Comparison of ENCODE assay signal across 22 cellular contexts in genomic region chr12:60724984-60725383, GRCh38.
DNase-seq lines count a peak whose midpoint lies in the region; ATAC-seq, FAIRE-seq and TF ChIP-seq lines count a peak whose summit lies in the region.
"Had no signal": no experiment of that assay in that cellular context is flagged by ENCODE, and none has a peak within 500 bp of the region (broad histone marks: within the 10 kb centered on the region; RNA-seq: fewer than 3 reads in every experiment).

No MANE protein-coding gene starts in this region.

- H3K27me3 ChIP-seq in MM.1S (replicated peaks; ENCODE audit: insufficient read depth, low read length) (no peaks in the 10 kb centered on the region), OCI-LY3 (ENCODE audit: low read depth, low read length) (no peaks in the 10 kb centered on the region), GM12878 (replicated peaks in 1 of 2; ENCODE audit: control insufficient read depth in 2 of 2, insufficient read depth in 2 of 2, low read length in 1 of 2) (no peaks in the 10 kb centered on the region)
- H3K27me3 ChIP-seq: BLaER1 treated with 17β-estradiol and CSF1 and Interleukin-3, amounts not matched to agents 10 nM and 100 nM had no signal

- H3K4me3 ChIP-seq in GM12865 (ENCODE audit: low read depth, low read length) (no peak overlapping the region), MM.1S (ENCODE audit: low read length) (no peak overlapping the region), OCI-LY3 (ENCODE audit: low read length) (no peak overlapping the region; the same call in 1 of the 2 replicates), GM12878 (no peak overlapping the region)
- H3K4me3 ChIP-seq: A549; BLaER1 treated with 17β-estradiol and CSF1 and Interleukin-3, amounts not matched to agents 10 nM and 100 nM had no signal

- RAD21 ChIA-PET in GM12878 (lab: Charles Lee; ENCODE audit: unreplicated experiment) = no interaction called here

- H3K36me3 ChIP-seq in MM.1S (replicated peaks; ENCODE audit: insufficient read depth, low read length) (no peaks in the 10 kb centered on the region), OCI-LY3 (replicated peaks; ENCODE audit: low read depth, low read length) (no peaks in the 10 kb centered on the region), GM12878 (ENCODE audit: control insufficient read depth in 2 of 2, insufficient read depth in 2 of 2, low read length in 1 of 2) (no peaks in the 10 kb centered on the region)
- H3K36me3 ChIP-seq: BLaER1 treated with 17β-estradiol and CSF1 and Interleukin-3, amounts not matched to agents 10 nM and 100 nM had no signal

- intact Hi-C loops in GM12878 (cut with micrococcal nuclease; ENCODE audit: unreplicated experiment) = no loop called here

- H3K9ac ChIP-seq in MM.1S (ENCODE audit: low read length) (no peak overlapping the region), OCI-LY3 (ENCODE audit: low read length) (no peak overlapping the region), GM12878 (ENCODE audit: control insufficient read depth, insufficient read depth, low read length) (no peak overlapping the region)
- H3K9ac ChIP-seq: BLaER1 treated with 17β-estradiol and CSF1 and Interleukin-3, amounts not matched to agents 10 nM and 100 nM had no signal

- no peaks in the 10 kb centered on the region for H4K20me1 ChIP-seq in MM.1S (ENCODE audit: insufficient read depth, low read length)
- H4K20me1 ChIP-seq in OCI-LY3 (ENCODE audit: insufficient read depth, low read length) = no peaks in the 10 kb centered on the region
- H4K20me1 ChIP-seq in GM12878 (ENCODE audit: control insufficient read depth, insufficient read depth) = no peaks in the 10 kb centered on the region
- H4K20me1 ChIP-seq: BLaER1 treated with 17β-estradiol and CSF1 and Interleukin-3, amounts not matched to agents 10 nM and 100 nM had no signal

- no TSS peak for BruUV-seq in GM12878 (replicated peaks; lab: Mats Ljungman, UMichigan)

- no peak for FAIRE-seq in GM12878 (lab: Jason Lieb, UNC)
- FAIRE-seq: A549, D721Med, GM12892, GM18507 had no signal

- CTCF ChIA-PET in GM12878 (lab: Yijun Ruan, JAX) = no interaction called here

- in situ Hi-C loops in GM12878 (cut with MboI) = no loop called here

- no peak overlapping the region for H2AFZ ChIP-seq in MM.1S (ENCODE audit: low read length)
- H2AFZ ChIP-seq in OCI-LY3 (ENCODE audit: low read depth, low read length) = no peak overlapping the region
- H2AFZ ChIP-seq in GM12878 (ENCODE audit: control insufficient read depth, low read depth, low read length) = no peak overlapping the region

- no peak for TF ChIP-seq EP300 in GM12878 (IDR thresholded peaks at IDR 0.05; ENCODE audit: borderline replicate concordance in 1 of 2, control insufficient read depth in 1 of 2, low read depth in 2 of 2, low read length in 2 of 2)

- POLR2A ChIA-PET in GM12878 (lab: Charles Lee) = no interaction called here

- TF ChIP-seq POLR2A in GM12878 (IDR thresholded peaks at IDR 0.05; ENCODE audit: low read depth, low read length) = no peak

- peak; percentile 0 for DNase-seq in GM12865 (ENCODE audit: low read depth)
- peak; percentile 31 for DNase-seq in MM.1S
- DNase-seq in GM12878 (ENCODE audit: low read depth, low spot score) = no peak
- DNase-seq in SHP77 (lab: John Stamatoyannopoulos, UW) = no peak
- no peak for DNase-seq in kidney tubule cell (ENCODE audit: low spot score)
- DNase-seq in activated CD8-positive, alpha-beta memory T cell treated with anti-CD3 and anti-CD28 coated beads, Interleukin-2, amount 50 U/mL, for 4 hours = no peak
- DNase-seq: AML-193; Caco-2; Calu3; CD4-positive, alpha-beta T cell; CD8-positive, alpha-beta T cell; DND-41; EL; GDM1 had no signal

- no peak for TF ChIP-seq RAD21 in GM12878 (IDR thresholded peaks at IDR 0.05; ENCODE audit: insufficient read depth, low read depth, low read length)

- H3K79me2 ChIP-seq in MM.1S (ENCODE audit: low read length) (no peaks in the 10 kb centered on the region), OCI-LY3 (ENCODE audit: low read length) (no peaks in the 10 kb centered on the region), GM12878 (ENCODE audit: control insufficient read depth, insufficient read depth, low read length) (no peaks in the 10 kb centered on the region)

- H3K27ac ChIP-seq in MM.1S (ENCODE audit: low read length) = no peak overlapping the region
- H3K27ac ChIP-seq in OCI-LY3 (ENCODE audit: low read length) = no peak overlapping the region
- H3K27ac ChIP-seq in GM12878 (ENCODE audit: control insufficient read depth, insufficient read depth) = no peak overlapping the region
- H3K27ac ChIP-seq: 22Rv1; A549; BLaER1 treated with 17β-estradiol and CSF1 and Interleukin-3, amounts not matched to agents 10 nM and 100 nM; C4-2B had no signal

- peaks cover 9% of the 10 kb centered on the region for H3K4me1 ChIP-seq in MM.1S (ENCODE audit: low read length)
- H3K4me1 ChIP-seq in OCI-LY3 (ENCODE audit: low read length) = peaks cover 8% of the 10 kb centered on the region
- H3K4me1 ChIP-seq in GM12878 (ENCODE audit: control insufficient read depth, insufficient read depth, low read length) = no peaks in the 10 kb centered on the region
- H3K4me1 ChIP-seq: A549; BLaER1 treated with 17β-estradiol and CSF1 and Interleukin-3, amounts not matched to agents 10 nM and 100 nM; Caco-2 had no signal

- peak overlapping the region; percentile 28; the same call in 1 of the 2 replicates for H3K4me2 ChIP-seq in MM.1S (ENCODE audit: low read depth, low read length)
- H3K4me2 ChIP-seq in OCI-LY3 (ENCODE audit: low read length) = peak overlapping the region; percentile 49
- no peak overlapping the region for H3K4me2 ChIP-seq in GM12878 (ENCODE audit: control insufficient read depth, insufficient read depth)
- H3K4me2 ChIP-seq: A549; BLaER1 treated with 17β-estradiol and CSF1 and Interleukin-3, amounts not matched to agents 10 nM and 100 nM had no signal

- ATAC-seq in GM12878 = peak; percentile 81
- ATAC-seq: A549; CD8-positive, alpha-beta T cell had no signal

- TF ChIP-seq CTCF in GM12865 (IDR thresholded peaks at IDR 0.05; ENCODE audit: insufficient read depth, low read depth, low read length, missing control alignments) (no peak), MM.1S (IDR thresholded peaks at IDR 0.05; ENCODE audit: low read length) (no peak), OCI-LY3 (IDR thresholded peaks at IDR 0.05; ENCODE audit: low read depth, low read length) (no peak), GM12878 (IDR thresholded peaks at IDR 0.05 in 2 of 3, conservative IDR thresholded peaks at IDR 0.05 in 1 of 3; ENCODE audit: control insufficient read depth in 2 of 3, extremely low read depth in 1 of 3, insufficient read depth in 1 of 3, low read depth in 3 of 3, low read length in 3 of 3) (no peak)

- H3F3A ChIP-seq in MM.1S (ENCODE audit: insufficient read depth, low read length) = no peaks in the 10 kb centered on the region

- no peaks in the 10 kb centered on the region for H3K9me3 ChIP-seq in MM.1S (replicated peaks; ENCODE audit: insufficient read depth, low read length)
- H3K9me3 ChIP-seq in OCI-LY3 (ENCODE audit: insufficient read depth, low read length) = no peaks in the 10 kb centered on the region
- no peaks in the 10 kb centered on the region; the same call in 2 of the 3 replicates for H3K9me3 ChIP-seq in GM12878 (replicated peaks; ENCODE audit: control insufficient read depth, insufficient read depth, low read length)
- H3K9me3 ChIP-seq: BLaER1 treated with 17β-estradiol and CSF1 and Interleukin-3, amounts not matched to agents 10 nM and 100 nM; Caco-2 had no signal

- SMC1A ChIA-PET in GM12878 (lab: Charles Lee; ENCODE audit: uncharacterized antibody, unreplicated experiment) = no interaction called here

- no peaks in the 10 kb centered on the region for H3K9me2 ChIP-seq in MM.1S (replicated peaks; ENCODE audit: insufficient read depth, low read length)

TF ChIP-seq in GM12878, 131 proteins besides CTCF, POLR2A, EP300 and RAD21 (continues in another document):
- TF ChIP-seq TCF3 (IDR thresholded peaks at IDR 0.05; ENCODE audit: borderline replicate concordance, insufficient read depth, low read depth, low read length) = no peak
- TF ChIP-seq DPF2 (IDR thresholded peaks at IDR 0.05) = no peak
- no peak for TF ChIP-seq NR2C1 (IDR thresholded peaks at IDR 0.05)
- no peak for TF ChIP-seq E2F4 (IDR thresholded peaks at IDR 0.05; ENCODE audit: low read depth, low read length)
- no peak for TF ChIP-seq PAX8 (IDR thresholded peaks at IDR 0.05)
- TF ChIP-seq ZNF217 (IDR thresholded peaks at IDR 0.05) = no peak
- no peak for TF ChIP-seq MEF2B (IDR thresholded peaks at IDR 0.05; ENCODE audit: partially characterized antibody, poor library complexity, severe bottlenecking)
- TF ChIP-seq IKZF1 (conservative IDR thresholded peaks at IDR 0.05) = no peak
- TF ChIP-seq, protein P1, sequence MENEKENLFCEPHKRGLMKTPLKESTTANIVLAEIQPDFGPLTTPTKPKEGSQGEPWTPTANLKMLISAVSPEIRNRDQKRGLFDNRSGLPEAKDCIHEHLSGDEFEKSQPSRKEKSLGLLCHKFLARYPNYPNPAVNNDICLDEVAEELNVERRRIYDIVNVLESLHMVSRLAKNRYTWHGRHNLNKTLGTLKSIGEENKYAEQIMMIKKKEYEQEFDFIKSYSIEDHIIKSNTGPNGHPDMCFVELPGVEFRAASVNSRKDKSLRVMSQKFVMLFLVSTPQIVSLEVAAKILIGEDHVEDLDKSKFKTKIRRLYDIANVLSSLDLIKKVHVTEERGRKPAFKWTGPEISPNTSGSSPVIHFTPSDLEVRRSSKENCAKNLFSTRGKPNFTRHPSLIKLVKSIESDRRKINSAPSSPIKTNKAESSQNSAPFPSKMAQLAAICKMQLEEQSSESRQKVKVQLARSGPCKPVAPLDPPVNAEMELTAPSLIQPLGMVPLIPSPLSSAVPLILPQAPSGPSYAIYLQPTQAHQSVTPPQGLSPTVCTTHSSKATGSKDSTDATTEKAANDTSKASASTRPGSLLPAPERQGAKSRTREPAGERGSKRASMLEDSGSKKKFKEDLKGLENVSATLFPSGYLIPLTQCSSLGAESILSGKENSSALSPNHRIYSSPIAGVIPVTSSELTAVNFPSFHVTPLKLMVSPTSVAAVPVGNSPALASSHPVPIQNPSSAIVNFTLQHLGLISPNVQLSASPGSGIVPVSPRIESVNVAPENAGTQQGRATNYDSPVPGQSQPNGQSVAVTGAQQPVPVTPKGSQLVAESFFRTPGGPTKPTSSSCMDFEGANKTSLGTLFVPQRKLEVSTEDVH (IDR thresholded peaks at IDR 0.05; ENCODE audit: low read depth, partially characterized antibody) = no peak
- no peak for TF ChIP-seq TBL1XR1 (IDR thresholded peaks at IDR 0.05; ENCODE audit: low read depth, low read length)
- no peak for TF ChIP-seq ZNF384 (IDR thresholded peaks at IDR 0.05; ENCODE audit: borderline replicate concordance, low read depth, low read length)

Comparison
In these comparisons a context has a peak if more than half of its experiments do, and no peak if none do; other contexts are left out.
1. DNase-seq: peak in GM12865 (single experiment) and MM.1S (single experiment); none in GM12878 (single experiment), SHP77 (0 of 2), kidney tubule cell (single experiment) and activated CD8-positive, alpha-beta memory T cell treated with anti-CD3 and anti-CD28 coated beads, Interleukin-2, amount 50 U/mL, for 4 hours (single experiment).